In the genomic region with DNA sequence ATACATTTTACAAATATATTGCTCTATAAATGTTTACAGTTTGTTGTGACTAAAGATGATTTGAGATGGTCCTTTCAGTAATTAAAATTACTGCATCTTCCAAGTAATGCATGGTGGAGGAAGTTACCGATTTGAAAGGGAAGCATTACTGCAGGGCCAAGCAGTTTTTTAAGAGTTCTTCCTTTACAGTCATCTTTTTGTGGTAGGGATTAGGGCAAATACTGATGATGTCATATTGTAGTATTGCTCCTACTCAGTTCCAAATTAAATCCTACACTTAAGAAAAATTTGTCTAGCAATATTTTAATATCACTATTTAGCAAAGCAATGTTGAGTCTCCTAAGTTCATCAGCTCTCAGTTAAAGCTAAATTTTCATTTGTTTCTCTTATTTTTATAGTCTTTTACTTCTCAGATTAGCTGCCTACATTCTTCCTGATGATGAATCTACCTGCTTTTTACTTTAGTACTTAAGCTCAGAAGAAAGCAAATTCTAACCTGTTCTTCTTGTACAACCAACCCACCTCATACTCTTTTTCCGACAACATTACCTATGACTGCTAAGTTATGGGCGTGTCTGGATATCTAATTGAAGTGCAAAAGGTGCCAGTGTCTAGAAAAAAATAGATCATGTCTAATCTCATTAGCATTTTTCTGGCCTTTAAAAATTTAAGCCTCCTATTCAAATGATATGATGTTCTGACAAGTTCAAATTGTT, we compare ENCODE assay signal across 28 cellular contexts. TPM values are rescaled to one million over a fixed set of nuclear protein-coding genes. Genes with fewer than 3 reads are reported as not detected.
"Had no signal": no experiment of that assay in that cellular context is flagged by ENCODE, and none has a peak within 500 bp of the region (broad histone marks: within the 10 kb centered on the region; RNA-seq: fewer than 3 reads in every experiment).

No MANE protein-coding gene starts in this region.

- H3K4me3 ChIP-seq: stomach, suprapubic skin, testis, thoracic aorta, thyroid gland, tibial artery, tibial nerve, transverse colon, upper lobe of left lung, upper lobe of right lung, uterus, vagina had no signal

- H3K27me3 ChIP-seq: stomach, suprapubic skin, testis, thyroid gland, tibial artery, tibial nerve, transverse colon, upper lobe of left lung, upper lobe of right lung, uterus, vagina had no signal

- H3K27ac ChIP-seq: stomach, suprapubic skin, testis, thoracic aorta, thyroid gland, tibial artery, tibial nerve, transverse colon, upper lobe of left lung, upper lobe of right lung, uterus, vagina had no signal

- H3K4me1 ChIP-seq: stomach, suprapubic skin, testis, thyroid gland, tibial artery, tibial nerve, transverse colon, upper lobe of left lung, upper lobe of right lung, uterus, vagina had no signal

- ATAC-seq: stimulated activated effector memory CD8-positive, alpha-beta T cell treated with anti-CD3 and anti-CD28 coated beads, Interleukin-12 subunit alpha, Interleukin-12 subunit beta, amount 100 ng/mL, for 72 hours; stimulated activated memory B cell treated with anti-CD40 and anti-IgM and Interleukin-4, amounts not matched to agents 10 μg/mL and 1 μg/mL and 100 μg/mL, for 72 hours; stimulated activated naive B cell treated with anti-CD40 and anti-IgM and Interleukin-4, amounts not matched to agents 10 μg/mL and 1 μg/mL and 100 μg/mL, for 72 hours; stimulated activated naive CD8-positive, alpha-beta T cell treated with anti-CD3 and anti-CD28 coated beads, Interleukin-15, amount 100 ng/mL, for 72 hours; stimulated activated naive CD8-positive, alpha-beta T cell treated with anti-CD3 and anti-CD28 coated beads, Interleukin-15, Interleukin-2, amounts not matched to agents 100 U/mL and 50 U/mL, for 24 hours; upper lobe of right lung had no signal

- FAIRE-seq: urothelium cell line had no signal

- H3K36me3 ChIP-seq: stomach, suprapubic skin, thoracic aorta, thyroid gland, tibial artery, tibial nerve, transverse colon, upper lobe of left lung, upper lobe of right lung, uterus, vagina had no signal

- H3K9me3 ChIP-seq: stomach, suprapubic skin, testis, thoracic aorta, thyroid gland, tibial artery, tibial nerve, transverse colon, upper lobe of left lung, upper lobe of right lung, uterus, vagina had no signal

- DNase-seq: stimulated activated CD4-positive, alpha-beta T cell treated with anti-CD3 and anti-CD28 coated beads, Interleukin-2, amount 100 ng/mL, for 48 hours; stimulated activated CD4-positive, alpha-beta T cell treated with anti-CD3 and anti-CD28 coated beads, Interleukin-4, amount 100 ng/mL, for 1 hour; stimulated activated CD4-positive, alpha-beta T cell treated with anti-CD3 and anti-CD28 coated beads, Interleukin-4, amount 100 ng/mL, for 24 hours; stimulated activated CD4-positive, alpha-beta T cell treated with anti-CD3 and anti-CD28 coated beads, Interleukin-4, amount 100 ng/mL, for 4 hours; stimulated activated CD8-positive, alpha-beta memory T cell treated with anti-CD3 and anti-CD28 coated beads, Interleukin-4, amount 100 ng/mL, for 48 hours; stimulated activated naive B cell treated with anti-CD40 and anti-IgM and Interleukin-4, amounts not matched to agents 10 μg/mL and 1 μg/mL and 100 μg/mL, for 72 hours; stimulated activated naive CD4-positive, alpha-beta T cell; stimulated activated naive CD4-positive, alpha-beta T cell treated with Interleukin-2 at 50 U/mL for 16 hours; stimulated activated naive CD8-positive, alpha-beta T cell treated with anti-CD3 and anti-CD28 coated beads, Interleukin-15, amount 100 ng/mL, for 72 hours; stimulated activated naive CD8-positive, alpha-beta T cell treated with anti-CD3 and anti-CD28 coated beads, Interleukin-15, Interleukin-2, amounts not matched to agents 100 U/mL and 50 U/mL, for 24 hours; stomach; substantia nigra; testis; thyroid gland; tibial artery; transverse colon; trophoblast cell; upper lobe of left lung; upper lobe of right lung; uterus had no signal

RNA-seq across cellular contexts. Expression of gene RGPD4, which starts 1.7 kb away (rescaled TPM):
- total RNA-seq: stomach, subcutaneous adipose tissue, thoracic aorta, thyroid gland, tibial nerve, transverse colon, vagina had no signal
- polyA plus RNA-seq: stomach had no signal
